Comparison of ENCODE assay signal across 1 cellular context in the genomic region with DNA sequence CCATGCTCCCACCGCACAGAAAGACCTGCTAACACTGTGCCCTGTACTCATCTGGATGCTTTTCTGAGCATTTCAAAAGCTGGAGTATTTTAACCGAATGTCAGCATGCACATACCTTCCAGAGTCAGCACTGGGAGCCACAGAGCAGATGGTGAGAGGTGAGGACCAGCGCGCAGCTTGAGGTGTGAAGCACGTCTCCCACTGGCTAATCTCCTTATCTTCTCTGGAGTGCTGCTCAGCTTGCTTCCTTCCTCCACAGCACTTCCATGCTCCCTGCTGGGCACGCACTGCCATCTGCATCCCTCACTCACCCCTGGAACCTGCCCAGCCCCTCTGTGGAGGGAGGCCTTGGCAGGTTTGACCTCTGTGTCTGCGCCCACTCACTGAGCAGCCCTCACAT.
TF ChIP-seq lines count a peak whose summit lies in the region.

A gene (minus strand): TSS at position 186 of the 400 bp plus-strand sequence. CDS start 6,716 bp downstream, outside the sequence.

TF ChIP-seq in HepG2, 621 proteins besides CTCF, POLR2A, EP300 and RAD21 (continued from another document):
- TF ChIP-seq, protein P1, sequence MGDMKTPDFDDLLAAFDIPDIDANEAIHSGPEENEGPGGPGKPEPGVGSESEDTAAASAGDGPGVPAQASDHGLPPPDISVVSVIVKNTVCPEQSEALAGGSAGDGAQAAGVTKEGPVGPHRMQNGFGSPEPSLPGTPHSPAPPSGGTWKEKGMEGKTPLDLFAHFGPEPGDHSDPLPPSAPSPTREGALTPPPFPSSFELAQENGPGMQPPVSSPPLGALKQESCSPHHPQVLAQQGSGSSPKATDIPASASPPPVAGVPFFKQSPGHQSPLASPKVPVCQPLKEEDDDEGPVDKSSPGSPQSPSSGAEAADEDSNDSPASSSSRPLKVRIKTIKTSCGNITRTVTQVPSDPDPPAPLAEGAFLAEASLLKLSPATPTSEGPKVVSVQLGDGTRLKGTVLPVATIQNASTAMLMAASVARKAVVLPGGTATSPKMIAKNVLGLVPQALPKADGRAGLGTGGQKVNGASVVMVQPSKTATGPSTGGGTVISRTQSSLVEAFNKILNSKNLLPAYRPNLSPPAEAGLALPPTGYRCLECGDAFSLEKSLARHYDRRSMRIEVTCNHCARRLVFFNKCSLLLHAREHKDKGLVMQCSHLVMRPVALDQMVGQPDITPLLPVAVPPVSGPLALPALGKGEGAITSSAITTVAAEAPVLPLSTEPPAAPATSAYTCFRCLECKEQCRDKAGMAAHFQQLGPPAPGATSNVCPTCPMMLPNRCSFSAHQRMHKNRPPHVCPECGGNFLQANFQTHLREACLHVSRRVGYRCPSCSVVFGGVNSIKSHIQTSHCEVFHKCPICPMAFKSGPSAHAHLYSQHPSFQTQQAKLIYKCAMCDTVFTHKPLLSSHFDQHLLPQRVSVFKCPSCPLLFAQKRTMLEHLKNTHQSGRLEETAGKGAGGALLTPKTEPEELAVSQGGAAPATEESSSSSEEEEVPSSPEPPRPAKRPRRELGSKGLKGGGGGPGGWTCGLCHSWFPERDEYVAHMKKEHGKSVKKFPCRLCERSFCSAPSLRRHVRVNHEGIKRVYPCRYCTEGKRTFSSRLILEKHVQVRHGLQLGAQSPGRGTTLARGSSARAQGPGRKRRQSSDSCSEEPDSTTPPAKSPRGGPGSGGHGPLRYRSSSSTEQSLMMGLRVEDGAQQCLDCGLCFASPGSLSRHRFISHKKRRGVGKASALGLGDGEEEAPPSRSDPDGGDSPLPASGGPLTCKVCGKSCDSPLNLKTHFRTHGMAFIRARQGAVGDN (CRISPR knock-in tag; IDR thresholded peaks at IDR 0.05), result 0 out of 2 replicates have a peak, but pooled peaks have one; percentile 13
- TF ChIP-seq PHF21A (CRISPR knock-in tag; IDR thresholded peaks at IDR 0.05) (no peak), STAG1 (CRISPR knock-in tag; IDR thresholded peaks at IDR 0.05) (peak; percentile 10; the same call in 1 of the 2 replicates)
- TF ChIP-seq, protein P2, sequence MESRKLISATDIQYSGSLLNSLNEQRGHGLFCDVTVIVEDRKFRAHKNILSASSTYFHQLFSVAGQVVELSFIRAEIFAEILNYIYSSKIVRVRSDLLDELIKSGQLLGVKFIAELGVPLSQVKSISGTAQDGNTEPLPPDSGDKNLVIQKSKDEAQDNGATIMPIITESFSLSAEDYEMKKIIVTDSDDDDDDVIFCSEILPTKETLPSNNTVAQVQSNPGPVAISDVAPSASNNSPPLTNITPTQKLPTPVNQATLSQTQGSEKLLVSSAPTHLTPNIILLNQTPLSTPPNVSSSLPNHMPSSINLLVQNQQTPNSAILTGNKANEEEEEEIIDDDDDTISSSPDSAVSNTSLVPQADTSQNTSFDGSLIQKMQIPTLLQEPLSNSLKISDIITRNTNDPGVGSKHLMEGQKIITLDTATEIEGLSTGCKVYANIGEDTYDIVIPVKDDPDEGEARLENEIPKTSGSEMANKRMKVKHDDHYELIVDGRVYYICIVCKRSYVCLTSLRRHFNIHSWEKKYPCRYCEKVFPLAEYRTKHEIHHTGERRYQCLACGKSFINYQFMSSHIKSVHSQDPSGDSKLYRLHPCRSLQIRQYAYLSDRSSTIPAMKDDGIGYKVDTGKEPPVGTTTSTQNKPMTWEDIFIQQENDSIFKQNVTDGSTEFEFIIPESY (CRISPR knock-in tag; IDR thresholded peaks at IDR 0.05), result 0 out of 2 replicates have a peak, but pooled peaks have one; percentile 27
